8 cellular contexts compared by ENCODE assay signal in the genomic region with DNA sequence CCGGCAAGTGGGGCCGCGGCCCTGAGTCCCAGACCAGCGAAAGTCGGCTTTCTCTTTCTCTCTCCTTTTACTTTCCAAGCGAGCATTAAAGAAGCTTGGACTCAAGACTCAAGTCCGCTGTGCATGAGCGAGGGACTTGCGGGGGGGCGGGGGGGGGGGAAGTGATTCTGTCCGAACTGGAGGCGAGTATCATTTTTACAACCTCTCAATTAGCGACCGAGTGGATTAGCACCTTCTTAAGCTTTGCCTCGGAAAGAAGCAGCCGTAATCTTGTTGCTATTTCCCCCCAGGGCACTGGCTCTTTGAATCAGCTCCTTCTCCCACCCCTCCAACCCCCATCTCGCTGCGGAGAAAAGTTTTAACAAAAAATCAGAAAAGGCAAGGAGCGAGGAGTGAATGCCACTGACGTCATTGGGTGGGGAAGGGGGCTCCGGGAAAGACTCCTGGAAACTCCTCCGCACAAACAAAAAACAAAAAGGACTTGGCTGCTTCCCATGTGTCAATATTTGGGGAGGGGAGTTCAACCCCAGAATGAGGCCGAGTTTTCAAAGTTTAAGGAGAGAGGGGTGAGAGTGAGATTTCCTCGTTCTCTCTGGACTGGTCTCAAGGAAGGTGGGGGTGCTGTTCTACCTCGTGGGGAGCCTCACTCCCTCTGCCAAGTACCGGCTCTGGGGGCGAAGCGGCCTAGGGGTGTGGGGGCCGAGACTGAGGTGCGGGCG. TPM values are rescaled to one million over a fixed set of nuclear protein-coding genes. Genes with fewer than 3 reads are reported as not detected.
A peak's percentile ranks its signal among the peaks of the same experiment; 100 is the strongest.
DNase-seq lines count a peak whose midpoint lies in the region; ATAC-seq and TF ChIP-seq lines count a peak whose summit lies in the region.

No MANE protein-coding gene starts in this region.

- H3K4me1 ChIP-seq in BLaER1 (peaks cover 11% of the 10 kb centered on the region; the same call in 1 of the 2 replicates), HUES48 (ENCODE audit: control insufficient read depth, insufficient read depth, low read length) (peaks cover 71% of the 10 kb centered on the region)

- H3K4me2 ChIP-seq in BLaER1 = peak overlapping the region; percentile 48

- intact Hi-C loops in dendritic cell treated with granulocyte-macrophage colony-stimulating factor and Interleukin-4, amounts not matched to agents 40 ng/mL and 50 ng/mL, for 4 days (cut with micrococcal nuclease) = loop anchor here (10.0 kb wide), 1 partner anchor 449 kb away; a partner anchor contains a TSS
- intact Hi-C loops in natural killer cell (cut with micrococcal nuclease) = no loop called here

- no peaks in the 10 kb centered on the region for H3K36me3 Mint-ChIP-seq in dendritic cell treated with granulocyte-macrophage colony-stimulating factor and Interleukin-4, amounts not matched to agents 40 ng/mL and 50 ng/mL, for 4 days (ENCODE audit: low read depth)
- no peaks in the 10 kb centered on the region for H3K36me3 Mint-ChIP-seq in natural killer cell

- H3K27me3 ChIP-seq in BLaER1 = peaks cover 100% of the 10 kb centered on the region
- H3K27me3 ChIP-seq in HUES48 (ENCODE audit: control insufficient read depth, insufficient read depth, low read length) = peaks cover 99% of the 10 kb centered on the region

- H3K4me3 ChIP-seq in BLaER1 (0 out of 2 replicates have a peak overlapping the region, but pooled peaks have one; percentile 43), HUES48 (ENCODE audit: low read depth, low read length) (peak overlapping the region; percentile 52)

- no peak overlapping the region for H3K9ac ChIP-seq in BLaER1
- H3K9ac ChIP-seq in HUES48 (ENCODE audit: low read depth, low read length) = no peak overlapping the region

- H3K9me3 ChIP-seq in BLaER1 (peaks cover 64% of the 10 kb centered on the region), HUES48 (ENCODE audit: control insufficient read depth, insufficient read depth, low read length) (no peaks in the 10 kb centered on the region)

- peaks cover 94% of the 10 kb centered on the region for H3K27me3 Mint-ChIP-seq in dendritic cell treated with granulocyte-macrophage colony-stimulating factor and Interleukin-4, amounts not matched to agents 40 ng/mL and 50 ng/mL, for 4 days
- peaks cover 59 to 60% of the 10 kb centered on the region in 2 donors for H3K27me3 Mint-ChIP-seq in natural killer cell (ENCODE audit: low read depth in 2 of 2)

- TF ChIP-seq CTCF in natural killer cell (IDR thresholded peaks at IDR 0.05) = no peak

- H4K20me1 ChIP-seq in BLaER1 = peaks cover 73% of the 10 kb centered on the region

- DNase-seq in natural killer cell (no peak), SKM-1 (lab: John Stamatoyannopoulos, UW; ENCODE audit: unreplicated experiment) (no peak)
- DNase-seq in activated CD8-positive, alpha-beta memory T cell treated with anti-CD3 and anti-CD28 coated beads, Interleukin-2, amount 50 U/mL, for 48 hours = no peak

- H3K36me3 ChIP-seq in BLaER1 = no peaks in the 10 kb centered on the region
- no peaks in the 10 kb centered on the region for H3K36me3 ChIP-seq in HUES48 (ENCODE audit: control insufficient read depth, insufficient read depth, low read length)

- peak overlapping the region; percentile 71 for H3K4me3 Mint-ChIP-seq in dendritic cell treated with granulocyte-macrophage colony-stimulating factor and Interleukin-4, amounts not matched to agents 40 ng/mL and 50 ng/mL, for 4 days
- H3K4me3 Mint-ChIP-seq in natural killer cell = peak overlapping the region; percentile 84

- H3K9me3 Mint-ChIP-seq in dendritic cell treated with granulocyte-macrophage colony-stimulating factor and Interleukin-4, amounts not matched to agents 40 ng/mL and 50 ng/mL, for 4 days = no peaks in the 10 kb centered on the region
- H3K9me3 Mint-ChIP-seq in natural killer cell = no peaks in the 10 kb centered on the region

- ATAC-seq in natural killer cell (no peak), HG03439 (IDR thresholded peaks at IDR 0.05; ENCODE audit: unreplicated experiment) (no peak), GM19397 (IDR thresholded peaks at IDR 0.05; ENCODE audit: unreplicated experiment) (no peak)

- H3K4me1 Mint-ChIP-seq in dendritic cell treated with granulocyte-macrophage colony-stimulating factor and Interleukin-4, amounts not matched to agents 40 ng/mL and 50 ng/mL, for 4 days (ENCODE audit: low read depth) = peaks cover 66% of the 10 kb centered on the region
- H3K4me1 Mint-ChIP-seq in natural killer cell = peaks cover 50 to 61% of the 10 kb centered on the region in 2 donors

- no peak overlapping the region for H3K27ac Mint-ChIP-seq in dendritic cell treated with granulocyte-macrophage colony-stimulating factor and Interleukin-4, amounts not matched to agents 40 ng/mL and 50 ng/mL, for 4 days
- no peak overlapping the region for H3K27ac Mint-ChIP-seq in natural killer cell

- H3K27ac ChIP-seq in BLaER1 (no peak overlapping the region), HUES48 (ENCODE audit: low read depth, low read length) (no peak overlapping the region)

RNA-seq across cellular contexts. Expression of a gene that starts 2.3 kb away (rescaled TPM):
- total RNA-seq in natural killer cell = not detected
